19 cellular contexts compared by ENCODE assay signal in the genomic region with DNA sequence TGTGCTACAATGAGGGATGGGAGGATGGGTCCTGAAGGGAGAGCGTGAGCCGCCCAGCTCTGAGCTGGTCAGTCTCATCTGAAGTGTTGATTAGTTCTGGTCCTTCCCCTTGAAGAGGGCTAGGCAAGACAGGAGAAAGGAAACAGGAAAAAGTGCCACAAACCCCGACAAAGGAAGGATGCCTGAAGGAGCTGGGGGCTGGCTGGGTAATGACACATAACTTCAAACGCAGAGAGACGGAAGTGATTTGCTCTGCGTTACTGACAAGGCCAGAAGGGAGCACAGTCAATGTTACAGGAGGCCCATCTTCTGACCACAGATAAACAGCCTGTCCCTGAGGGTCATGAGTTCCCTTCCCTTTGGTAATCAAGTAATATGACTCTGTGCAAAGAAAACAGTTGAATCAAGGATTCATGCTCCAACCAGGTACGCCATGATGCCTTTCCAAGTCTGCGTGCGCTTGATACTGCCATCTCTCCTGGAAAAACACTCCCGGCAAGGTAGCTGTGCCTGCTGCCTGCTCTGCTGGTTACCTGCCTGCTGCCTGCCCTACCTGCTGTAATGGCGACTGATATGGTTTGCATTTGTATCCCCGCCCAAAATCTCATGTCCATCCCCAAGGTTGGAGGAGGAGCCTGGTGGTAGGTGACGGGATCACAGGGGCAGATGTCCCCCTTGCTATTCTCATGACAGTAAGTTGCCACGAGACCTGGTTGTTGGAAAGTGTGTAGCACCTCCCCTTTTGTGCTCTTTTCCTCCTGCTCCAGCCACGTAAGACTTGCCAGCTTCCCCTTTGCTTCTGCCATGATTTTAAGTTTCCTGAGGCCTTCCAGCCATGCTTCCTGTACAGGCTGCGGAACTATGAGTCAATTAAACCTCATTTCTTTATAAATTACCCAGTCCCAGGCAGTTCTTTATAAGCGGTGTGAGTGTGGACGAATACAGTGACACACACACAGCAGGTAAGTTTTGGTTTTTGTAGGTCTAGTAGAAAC. TPM values are rescaled to one million over a fixed set of nuclear protein-coding genes. Genes with fewer than 3 reads are reported as not detected.
DNase-seq lines count a peak whose midpoint lies in the region; ATAC-seq and TF ChIP-seq lines count a peak whose summit lies in the region.
"Had no signal": no experiment of that assay in that cellular context is flagged by ENCODE, and none has a peak within 500 bp of the region (broad histone marks: within the 10 kb centered on the region; RNA-seq: fewer than 3 reads in every experiment).

No MANE protein-coding gene starts in this region.

- H3K27ac ChIP-seq in BLaER1 treated with 17β-estradiol and CSF1 and Interleukin-3, amounts not matched to agents 10 nM and 100 nM: peak overlapping the region in 9 of 11 experiments; percentile 44 to 72 (median 66); a peak in 19 of 22 replicates
- peak overlapping the region; percentile 7 to 69 (median 36) for H3K27ac ChIP-seq in body of pancreas
- H3K27ac ChIP-seq in naive thymus-derived CD4-positive, alpha-beta T cell (ENCODE audit: low read depth, low read length): no peak overlapping the region
- H3K27ac ChIP-seq: thoracic aorta had no signal

- H3K4me3 ChIP-seq in BLaER1 treated with 17β-estradiol and CSF1 and Interleukin-3, amounts not matched to agents 10 nM and 100 nM: peak overlapping the region in 5 of 10 experiments; percentile 1 to 34 (median 26); a peak in 4 of 20 replicates
- no peak overlapping the region for H3K4me3 ChIP-seq in body of pancreas
- no peak overlapping the region for H3K4me3 ChIP-seq in naive thymus-derived CD4-positive, alpha-beta T cell (ENCODE audit: low read length)
- H3K4me3 ChIP-seq: heart right ventricle, thoracic aorta had no signal

- peak overlapping the region in 6 of 10 donors; percentile 5 to 67 (median 38) for H3K4me3 Mint-ChIP-seq in naive thymus-derived CD4-positive, alpha-beta T cell
- H3K4me3 Mint-ChIP-seq: CD8-positive, alpha-beta memory T cell; IgD-negative memory B cell; memory B cell had no signal

- TF ChIP-seq CTCF in body of pancreas (IDR thresholded peaks at IDR 0.05): no peak
- TF ChIP-seq CTCF in omental fat pad (IDR thresholded peaks at IDR 0.05): no peak

- POLR2A ChIA-PET in naive thymus-derived CD4-positive, alpha-beta T cell (lab: Charles Lee): interaction anchor here (1.1 kb wide), 1 partner anchor 15 kb away, joined by 3 read pairs; no protein-coding TSS in a partner anchor

- H3K36me3 ChIP-seq in BLaER1 treated with 17β-estradiol and CSF1 and Interleukin-3, amounts not matched to agents 10 nM and 100 nM: peaks cover 18 to 65% (median 41%) of the 10 kb centered on the region in 11 experiments; a peak in 20 of 22 replicates
- no peaks in the 10 kb centered on the region for H3K36me3 ChIP-seq in body of pancreas (replicated peaks in 1 of 2; ENCODE audit: insufficient read depth in 1 of 2, low read depth in 2 of 2)
- H3K36me3 ChIP-seq in naive thymus-derived CD4-positive, alpha-beta T cell (ENCODE audit: control insufficient read depth in 2 of 3, insufficient read depth in 3 of 3, low read length in 3 of 3): no peaks in the 10 kb centered on the region
- H3K36me3 ChIP-seq: thoracic aorta had no signal

- no peak for TF ChIP-seq POLR2A in body of pancreas (IDR thresholded peaks at IDR 0.05)

- H3K27me3 Mint-ChIP-seq in naive thymus-derived CD4-positive, alpha-beta T cell: peaks cover 0 to 3% (median 0%) of the 10 kb centered on the region in 5 donors

- H3K4me1 Mint-ChIP-seq in naive thymus-derived CD4-positive, alpha-beta T cell: peaks cover 0 to 22% (median 13%) of the 10 kb centered on the region in 7 donors
- H3K4me1 Mint-ChIP-seq: memory B cell had no signal

- peak overlapping the region in 4 of 9 donors; percentile 11 to 72 (median 70) for H3K27ac Mint-ChIP-seq in naive thymus-derived CD4-positive, alpha-beta T cell
- H3K27ac Mint-ChIP-seq: activated T-helper 2 cell treated with anti-CD3 and anti-CD28 coated beads, Interferon-gamma antibody, Interleukin-2, Interleukin-4, amounts not matched to agents 10 μg/mL and 5 μg/mL and 100 μg/mL, durations not matched to agents 14 hours and 24 hours and 36 hours; IgD-negative memory B cell; memory B cell had no signal

- peaks cover 0 to 15% (median 0%) of the 10 kb centered on the region in 11 experiments; a peak in 3 of 22 replicates for H3K9me3 ChIP-seq in BLaER1 treated with 17β-estradiol and CSF1 and Interleukin-3, amounts not matched to agents 10 nM and 100 nM (replicated peaks in 1 of 11)
- H3K9me3 ChIP-seq in body of pancreas: no peaks in the 10 kb centered on the region
- H3K9me3 ChIP-seq in naive thymus-derived CD4-positive, alpha-beta T cell (ENCODE audit: control insufficient read depth in 2 of 3, low read length in 3 of 3): no peaks in the 10 kb centered on the region
- H3K9me3 ChIP-seq: heart right ventricle, thoracic aorta had no signal

- H3K9ac ChIP-seq in BLaER1 treated with 17β-estradiol and CSF1 and Interleukin-3, amounts not matched to agents 10 nM and 100 nM: peak overlapping the region in 7 of 11 experiments; percentile 3 to 45 (median 29); a peak in 9 of 22 replicates

- in situ Hi-C loops in KBM-7 (cut with MboI; ENCODE audit: low pct_unique_long_range_greater_than_20kb, low sequenced_read_pairs): no loop called here

- intact Hi-C loops in body of pancreas (cut with DNase I): loop anchor here (5.0 kb wide), 1 partner anchor 52 kb away; no protein-coding TSS in a partner anchor
- intact Hi-C loops in naive thymus-derived CD4-positive, alpha-beta T cell (cut with micrococcal nuclease): loop anchor here in 1 of 2 donors (1.0 kb wide), 1 partner anchor 15 kb away; no protein-coding TSS in a partner anchor

- H4K20me1 ChIP-seq in BLaER1 treated with 17β-estradiol and CSF1 and Interleukin-3, amounts not matched to agents 10 nM and 100 nM: peaks cover 0 to 79% (median 13%) of the 10 kb centered on the region in 11 experiments; a peak in 12 of 22 replicates

- peaks cover 56 to 89% (median 79%) of the 10 kb centered on the region in 10 experiments for H3K4me1 ChIP-seq in BLaER1 treated with 17β-estradiol and CSF1 and Interleukin-3, amounts not matched to agents 10 nM and 100 nM
- H3K4me1 ChIP-seq in body of pancreas: peaks cover 94% of the 10 kb centered on the region
- H3K4me1 ChIP-seq in naive thymus-derived CD4-positive, alpha-beta T cell (ENCODE audit: control insufficient read depth in 2 of 2, insufficient read depth in 2 of 2, low read length in 2 of 2): peaks cover 0 to 3% of the 10 kb centered on the region in 2 donors

- WGBS in body of pancreas, 2 donors: 79 to 84% methylated on average over 18 of the region's 18 CpGs

- peak overlapping the region; percentile 63 to 88 (median 82) for H3K4me2 ChIP-seq in BLaER1 treated with 17β-estradiol and CSF1 and Interleukin-3, amounts not matched to agents 10 nM and 100 nM

- CTCF ChIA-PET in naive thymus-derived CD4-positive, alpha-beta T cell (lab: Charles Lee): no interaction called here

- peaks cover 0 to 4% (median 2%) of the 10 kb centered on the region in 5 donors for H3K36me3 Mint-ChIP-seq in naive thymus-derived CD4-positive, alpha-beta T cell
- H3K36me3 Mint-ChIP-seq: IgD-negative memory B cell, memory B cell had no signal

- no peaks in the 10 kb centered on the region for H3K9me3 Mint-ChIP-seq in naive thymus-derived CD4-positive, alpha-beta T cell
- H3K9me3 Mint-ChIP-seq: activated T-helper 2 cell treated with anti-CD3 and anti-CD28 coated beads, Interferon-gamma antibody, Interleukin-2, Interleukin-4, amounts not matched to agents 10 μg/mL and 5 μg/mL and 100 μg/mL, durations not matched to agents 14 hours and 24 hours and 36 hours; CD8-positive, alpha-beta memory T cell; memory B cell had no signal

- ATAC-seq in body of pancreas: no peak
- ATAC-seq in naive thymus-derived CD4-positive, alpha-beta T cell: peak; percentile 51
- ATAC-seq in omental fat pad (ENCODE audit: low FRiP score): no peak
- ATAC-seq: heart right ventricle had no signal

- DNase-seq in KBM-7 (peak; percentile 27), body of pancreas (no peak), NK-92 (lab: John Stamatoyannopoulos, UW; ENCODE audit: unreplicated experiment) (no peak), omental fat pad (ENCODE audit: low spot score) (no peak)
- peak in 3 of 9 donors; percentile 7 to 25 (median 10) for DNase-seq in naive thymus-derived CD4-positive, alpha-beta T cell
- no peak for DNase-seq in stimulated activated CD4-positive, alpha-beta T cell treated with anti-CD3 and anti-CD28 coated beads, Interleukin-2, amount 100 ng/mL, for 48 hours
- DNase-seq in activated effector memory CD4-positive, alpha-beta T cell treated with anti-CD3 and anti-CD28 coated beads, Interleukin-2, amount 50 U/mL, for 16 hours: no peak
- DNase-seq: amygdala; effector memory CD4-positive, alpha-beta T cell; heart right ventricle; islet precursor cell; NCI-H1930; NCI-H446 had no signal

- no peaks in the 10 kb centered on the region for H3K27me3 ChIP-seq in BLaER1 treated with 17β-estradiol and CSF1 and Interleukin-3, amounts not matched to agents 10 nM and 100 nM
- H3K27me3 ChIP-seq in body of pancreas: no peaks in the 10 kb centered on the region
- no peaks in the 10 kb centered on the region for H3K27me3 ChIP-seq in naive thymus-derived CD4-positive, alpha-beta T cell (ENCODE audit: control insufficient read depth in 2 of 2, insufficient read depth in 2 of 2, low read length in 2 of 2)
- H3K27me3 ChIP-seq: heart right ventricle had no signal

RNA-seq across cellular contexts. Expression of a gene that starts 57.9 kb away (rescaled TPM):
- 100 to 1,000 TPM; 130 to 229 TPM for total RNA-seq in body of pancreas
- total RNA-seq in naive thymus-derived CD4-positive, alpha-beta T cell: 10 to 100 TPM in 1 of 5 experiments, 1 to 10 TPM in 4; 3.4 to 10.6 (median 7.2) TPM
- polyA plus RNA-seq in naive thymus-derived CD4-positive, alpha-beta T cell: 1 to 10 TPM; 2.6 to 4.7 TPM
- total RNA-seq in omental fat pad: 100 to 1,000 TPM in 1 of 4 donors, 10 to 100 TPM in 3; 64.6 to 100 (median 75.3) TPM

Comparison
In these comparisons a context has a peak if more than half of its experiments do, and no peak if none do; other contexts are left out.
1. RNA of a gene that starts 57.9 kb away (total RNA-seq): 130 to 229 TPM in body of pancreas and 64.6 to 100 TPM in omental fat pad; 3.4 to 10.6 TPM in naive thymus-derived CD4-positive, alpha-beta T cell; every median in the first group is over 4 times any median in the second.